18 cellular contexts compared by ENCODE assay signal in genomic region chr3:142021127-142021526, GRCh38.
"Had no signal": no experiment of that assay in that cellular context is flagged by ENCODE, and none has a peak within 500 bp of the region (broad histone marks: within the 10 kb centered on the region; RNA-seq: fewer than 3 reads in every experiment).

No MANE protein-coding gene starts in this region.

- H3K4me1 ChIP-seq: colonic mucosa had no signal

- DNase-seq: activated CD4-positive, alpha-beta T cell treated with anti-CD3 and anti-CD28 coated beads for 4 hours; activated CD8-positive, alpha-beta memory T cell treated with anti-CD3 and anti-CD28 coated beads, Interleukin-2, amount 50 U/mL, for 48 hours; activated CD8-positive, alpha-beta T cell treated with anti-CD3 and anti-CD28 coated beads for 36 hours; activated naive CD4-positive, alpha-beta T cell treated with Interleukin-2 at 50 U/mL for 16 hours; activated naive CD8-positive, alpha-beta T cell treated with anti-CD3 and anti-CD28 coated beads, Interleukin-2, amount 50 U/mL, for 24 hours; caudate nucleus; colonic mucosa; effector CD8-positive, alpha-beta T cell; naive B cell; nucleus accumbens; sigmoid colon; stimulated activated CD4-positive, alpha-beta T cell treated with anti-CD3 and anti-CD28 coated beads, Interleukin-2, amount 100 ng/mL, for 24 hours; stimulated activated naive CD4-positive, alpha-beta T cell treated with Interleukin-2 at 50 U/mL for 16 hours had no signal

- H3K36me3 ChIP-seq: colonic mucosa, sigmoid colon had no signal

- H3K9me3 ChIP-seq: colonic mucosa, sigmoid colon had no signal

- ATAC-seq: activated CD8-positive, alpha-beta T cell treated with anti-CD3 and anti-CD28 coated beads for 36 hours; activated naive CD8-positive, alpha-beta T cell treated with anti-CD3 and anti-CD28 coated beads, Interleukin-2, amount 50 U/mL, for 24 hours had no signal

- H3K27ac Mint-ChIP-seq: activated CD8-positive, alpha-beta T cell treated with anti-CD3 and anti-CD28 coated beads for 36 hours; activated naive CD8-positive, alpha-beta T cell treated with anti-CD3 and anti-CD28 coated beads, Interleukin-2, amount 50 U/mL, for 24 hours; progenitor cell of endocrine pancreas had no signal

- H3K4me3 Mint-ChIP-seq: activated CD8-positive, alpha-beta T cell treated with anti-CD3 and anti-CD28 coated beads for 36 hours; activated naive CD8-positive, alpha-beta T cell treated with anti-CD3 and anti-CD28 coated beads, Interleukin-2, amount 50 U/mL, for 24 hours; naive B cell; T-helper 2 cell treated with Interferon-gamma antibody and Interleukin-4, amounts not matched to agents 5 μg/mL and 100 μg/mL, for 36 hours had no signal

- FAIRE-seq: frontal cortex had no signal

- H3K4me3 ChIP-seq: colonic mucosa, lung, sigmoid colon had no signal

- H3K27me3 ChIP-seq: colonic mucosa, sigmoid colon had no signal

- H3K27ac ChIP-seq: colonic mucosa, VCaP had no signal

- H3K27me3 Mint-ChIP-seq: activated CD8-positive, alpha-beta T cell treated with anti-CD3 and anti-CD28 coated beads for 36 hours; activated naive CD8-positive, alpha-beta T cell treated with anti-CD3 and anti-CD28 coated beads, Interleukin-2, amount 50 U/mL, for 24 hours; naive B cell; progenitor cell of endocrine pancreas had no signal

- H3K9me3 Mint-ChIP-seq: activated CD8-positive, alpha-beta T cell treated with anti-CD3 and anti-CD28 coated beads for 36 hours; activated naive CD8-positive, alpha-beta T cell treated with anti-CD3 and anti-CD28 coated beads, Interleukin-2, amount 50 U/mL, for 24 hours; T-helper 2 cell treated with Interferon-gamma antibody and Interleukin-4, amounts not matched to agents 5 μg/mL and 100 μg/mL, for 36 hours had no signal
